In genomic region chr2:67625178-67625577, GRCh38 we compare ENCODE assay signal across 22 cellular contexts.
DNase-seq lines count a peak whose midpoint lies in the region; ATAC-seq, FAIRE-seq and TF ChIP-seq lines count a peak whose summit lies in the region.
"Had no signal": no experiment of that assay in that cellular context is flagged by ENCODE, and none has a peak within 500 bp of the region (broad histone marks: within the 10 kb centered on the region; RNA-seq: fewer than 3 reads in every experiment).

No MANE protein-coding gene starts in this region.

- peaks cover 25% of the 10 kb centered on the region for H3K4me1 Mint-ChIP-seq in astrocyte (ENCODE audit: low read depth, unreplicated experiment)
- H3K4me1 Mint-ChIP-seq: activated naive CD8-positive, alpha-beta T cell treated with anti-CD3 and anti-CD28 coated beads for 36 hours; CD4-positive, CD25-positive, alpha-beta regulatory T cell; naive B cell; stimulated activated naive CD8-positive, alpha-beta T cell treated with anti-CD3 and anti-CD28 coated beads, Interleukin-15, amount 100 ng/mL, for 72 hours; T-cell had no signal

- DNase-seq in SKM-1 treated with dmso at 0.1 percent for 144 hours (lab: John Stamatoyannopoulos, UW; ENCODE audit: unreplicated experiment) = peak; percentile 17
- no peak for DNase-seq in SKM-1 (lab: John Stamatoyannopoulos, UW; ENCODE audit: unreplicated experiment)
- no peak for DNase-seq in astrocyte (ENCODE audit: low read depth)
- DNase-seq in fibroblast of the aortic adventitia (ENCODE audit: low read depth) = peak; percentile 77
- DNase-seq in sciatic nerve (ENCODE audit: low spot score) = no peak
- DNase-seq in activated CD4-positive, alpha-beta T cell treated with anti-CD3 and anti-CD28 coated beads for 1 hour = no peak
- no peak for DNase-seq in stimulated activated CD4-positive, alpha-beta T cell treated with anti-CD3 and anti-CD28 coated beads, Interleukin-1b, Interleukin-23, amount 100 ng/mL, for 48 hours
- no peak for DNase-seq in upper lobe of right lung
- DNase-seq: 8988T; activated CD8-positive, alpha-beta T cell treated with anti-CD3 and anti-CD28 coated beads for 36 hours; activated effector memory CD4-positive, alpha-beta T cell treated with anti-CD3 and anti-CD28 coated beads, Interleukin-2, amount 50 U/mL, for 16 hours; activated naive CD8-positive, alpha-beta T cell treated with anti-CD3 and anti-CD28 coated beads for 36 hours; CD4-positive, CD25-positive, alpha-beta regulatory T cell; left cardiac atrium; naive B cell; NCI-H146; nucleus accumbens; stimulated activated naive CD8-positive, alpha-beta T cell treated with anti-CD3 and anti-CD28 coated beads, Interleukin-15, amount 100 ng/mL, for 72 hours; T-cell; thyroid gland had no signal

- no peaks in the 10 kb centered on the region for H3K27me3 Mint-ChIP-seq in astrocyte (ENCODE audit: low read depth, unreplicated experiment)
- H3K27me3 Mint-ChIP-seq: activated CD8-positive, alpha-beta T cell treated with anti-CD3 and anti-CD28 coated beads for 36 hours; activated naive CD8-positive, alpha-beta T cell treated with anti-CD3 and anti-CD28 coated beads for 36 hours; CD4-positive, CD25-positive, alpha-beta regulatory T cell; stimulated activated naive CD8-positive, alpha-beta T cell treated with anti-CD3 and anti-CD28 coated beads, Interleukin-15, amount 100 ng/mL, for 72 hours had no signal

- H3K4me3 ChIP-seq in astrocyte (ENCODE audit: insufficient read depth, low read depth, low read length) = no peak overlapping the region
- H3K4me3 ChIP-seq in fibroblast of the aortic adventitia (ENCODE audit: low read depth, low read length) = no peak overlapping the region
- H3K4me3 ChIP-seq in upper lobe of right lung = no peak overlapping the region
- H3K4me3 ChIP-seq: prostate gland, thyroid gland had no signal

- H3K36me3 Mint-ChIP-seq in astrocyte (ENCODE audit: low read depth, unreplicated experiment) = no peaks in the 10 kb centered on the region
- H3K36me3 Mint-ChIP-seq: activated naive CD8-positive, alpha-beta T cell treated with anti-CD3 and anti-CD28 coated beads for 36 hours; CD4-positive, CD25-positive, alpha-beta regulatory T cell; naive B cell; T-cell had no signal

- TF ChIP-seq CTCF in astrocyte (IDR thresholded peaks at IDR 0.05; ENCODE audit: insufficient read depth, low read depth, low read length) (no peak), fibroblast of the aortic adventitia (IDR thresholded peaks at IDR 0.05; ENCODE audit: insufficient read depth, low read length) (no peak), upper lobe of right lung (IDR thresholded peaks at IDR 0.05) (no peak)

- H3K36me3 ChIP-seq in astrocyte (ENCODE audit: insufficient read depth, low read length) (no peaks in the 10 kb centered on the region), upper lobe of right lung (no peaks in the 10 kb centered on the region)
- H3K36me3 ChIP-seq: prostate gland, thyroid gland had no signal

- H4K20me1 ChIP-seq in astrocyte (ENCODE audit: insufficient read depth, low read length) = no peaks in the 10 kb centered on the region

- intact Hi-C loops in sciatic nerve (cut with DNase I) (no loop called here), upper lobe of right lung (cut with DNase I) (no loop called here)

- H3K9me3 ChIP-seq in astrocyte (ENCODE audit: insufficient read depth, low read depth, low read length) (no peaks in the 10 kb centered on the region), upper lobe of right lung (no peaks in the 10 kb centered on the region)
- H3K9me3 ChIP-seq: prostate gland, thyroid gland had no signal

- peak overlapping the region; percentile 93 for H3K27ac Mint-ChIP-seq in astrocyte (ENCODE audit: unreplicated experiment)
- H3K27ac Mint-ChIP-seq: activated CD8-positive, alpha-beta T cell treated with anti-CD3 and anti-CD28 coated beads for 36 hours; activated naive CD8-positive, alpha-beta T cell treated with anti-CD3 and anti-CD28 coated beads for 36 hours; CD4-positive, CD25-positive, alpha-beta regulatory T cell; naive B cell; stimulated activated naive CD8-positive, alpha-beta T cell treated with anti-CD3 and anti-CD28 coated beads, Interleukin-15, amount 100 ng/mL, for 72 hours; T-cell had no signal

- H3K9me3 Mint-ChIP-seq in astrocyte (ENCODE audit: unreplicated experiment) = peaks cover 1% of the 10 kb centered on the region
- H3K9me3 Mint-ChIP-seq: activated CD8-positive, alpha-beta T cell treated with anti-CD3 and anti-CD28 coated beads for 36 hours; activated naive CD8-positive, alpha-beta T cell treated with anti-CD3 and anti-CD28 coated beads for 36 hours had no signal

- H3K4me3 Mint-ChIP-seq in astrocyte (ENCODE audit: unreplicated experiment) = no peak overlapping the region
- H3K4me3 Mint-ChIP-seq: activated CD8-positive, alpha-beta T cell treated with anti-CD3 and anti-CD28 coated beads for 36 hours; activated naive CD8-positive, alpha-beta T cell treated with anti-CD3 and anti-CD28 coated beads for 36 hours; CD4-positive, CD25-positive, alpha-beta regulatory T cell; naive B cell; stimulated activated naive CD8-positive, alpha-beta T cell treated with anti-CD3 and anti-CD28 coated beads, Interleukin-15, amount 100 ng/mL, for 72 hours; T-cell had no signal

- H2AFZ ChIP-seq in astrocyte (ENCODE audit: low read depth, low read length) = no peak overlapping the region

- ATAC-seq in sciatic nerve = peak; percentile 58
- ATAC-seq in upper lobe of right lung = no peak
- ATAC-seq: activated CD8-positive, alpha-beta T cell treated with anti-CD3 and anti-CD28 coated beads for 36 hours; stimulated activated naive CD8-positive, alpha-beta T cell treated with anti-CD3 and anti-CD28 coated beads, Interleukin-15, amount 100 ng/mL, for 72 hours; T-cell had no signal

- H3K27ac ChIP-seq in astrocyte (ENCODE audit: low read depth, low read length) (peak overlapping the region; percentile 87), upper lobe of right lung (no peak overlapping the region)
- H3K27ac ChIP-seq: prostate gland, thyroid gland had no signal

- peak overlapping the region; percentile 61 for H3K4me2 ChIP-seq in astrocyte (ENCODE audit: low read length)

- peak overlapping the region; percentile 75 for H3K9ac ChIP-seq in astrocyte (ENCODE audit: low read length)

- H3K79me2 ChIP-seq in astrocyte (ENCODE audit: insufficient read depth, low read length) = no peaks in the 10 kb centered on the region

- no peak for FAIRE-seq in astrocyte (lab: Jason Lieb, UNC)
- FAIRE-seq: GM12891 had no signal

- H3K27me3 ChIP-seq in astrocyte (ENCODE audit: insufficient read depth, low read length) (no peaks in the 10 kb centered on the region), upper lobe of right lung (no peaks in the 10 kb centered on the region)
- H3K27me3 ChIP-seq: thyroid gland had no signal

- H3K4me1 ChIP-seq in astrocyte (ENCODE audit: insufficient read depth, low read length) (peaks cover 17% of the 10 kb centered on the region), upper lobe of right lung (no peaks in the 10 kb centered on the region)
- H3K4me1 ChIP-seq: prostate gland, thyroid gland had no signal

Comparison
In these comparisons a context has a peak if more than half of its experiments do, and no peak if none do; other contexts are left out.
1. DNase-seq: peak in SKM-1 treated with dmso at 0.1 percent for 144 hours (single experiment) and fibroblast of the aortic adventitia (single experiment); none in SKM-1 (single experiment), astrocyte (single experiment), sciatic nerve (single experiment), activated CD4-positive, alpha-beta T cell treated with anti-CD3 and anti-CD28 coated beads for 1 hour (single experiment), stimulated activated CD4-positive, alpha-beta T cell treated with anti-CD3 and anti-CD28 coated beads, Interleukin-1b, Interleukin-23, amount 100 ng/mL, for 48 hours (single experiment) and upper lobe of right lung (single experiment).